ENCODE assay signal across 18 cellular contexts in the genomic region with DNA sequence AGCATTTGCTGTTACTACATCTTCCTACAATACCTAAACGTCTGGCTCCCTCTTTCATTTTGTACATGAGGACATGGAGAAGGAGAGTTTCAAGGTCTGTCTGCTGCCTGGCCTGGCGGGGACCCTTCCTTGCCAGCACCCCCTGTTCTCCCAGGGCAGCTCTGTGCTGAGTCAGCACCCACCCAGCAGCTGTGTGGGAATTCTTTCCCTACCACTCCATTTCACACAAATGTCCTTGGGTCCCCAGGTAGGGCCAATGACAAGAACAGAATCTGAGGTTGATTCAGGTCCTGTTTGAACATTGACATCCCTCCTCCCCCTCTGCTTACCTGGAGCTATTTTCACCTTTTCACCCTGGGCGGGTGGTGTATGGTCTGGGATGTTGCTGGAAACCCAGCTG.
DNase-seq lines count a peak whose midpoint lies in the region; ATAC-seq, FAIRE-seq and TF ChIP-seq lines count a peak whose summit lies in the region.
"Had no signal": no experiment of that assay in that cellular context is flagged by ENCODE, and none has a peak within 500 bp of the region (broad histone marks: within the 10 kb centered on the region; RNA-seq: fewer than 3 reads in every experiment).

No MANE protein-coding gene starts in this region.

- TF ChIP-seq EP300 in HepG2 (IDR thresholded peaks at IDR 0.05; ENCODE audit: low read depth in 2 of 2, low read length in 2 of 2) (no peak), HepG2 (CRISPR knock-in tag; IDR thresholded peaks at IDR 0.05; ENCODE audit: borderline replicate concordance) (no peak), K562 (IDR thresholded peaks at IDR 0.05; ENCODE audit: low read length) (no peak)

- TF ChIP-seq RAD21 in HepG2 (CRISPR knock-in tag; IDR thresholded peaks at IDR 0.05): no peak
- no peak for TF ChIP-seq RAD21 in K562 (CRISPR knock-in tag; conservative IDR thresholded peaks at IDR 0.05 in 1 of 2, IDR thresholded peaks at IDR 0.05 in 1 of 2)

- H2AK5ac ChIP-seq in neuronal stem cell (ENCODE audit: low read depth, low read length): no peak overlapping the region

- 0% methylated on average over 3 of the region's 3 CpGs for WGBS in HepG2 (ENCODE audit: low lambda C conversion rate)
- 27% methylated on average over 3 of the region's 3 CpGs for WGBS in right lobe of liver (ENCODE audit: insufficient coverage, low coverage, low lambda C conversion rate, missing lambda C conversion rate)
- 0% methylated on average over 3 of the region's 3 CpGs for WGBS in K562 (ENCODE audit: insufficient coverage, low coverage, missing lambda C conversion rate)
- WGBS in neuronal stem cell (ENCODE audit: extremely low coverage in 2 of 2, insufficient read length in 2 of 2, insufficient replicate concordance in 1 of 2), 2 donors: no CpG with 5 or more reads among the region's 3 CpGs

- TF ChIP-seq POLR2A in HepG2 (IDR thresholded peaks at IDR 0.05; ENCODE audit: insufficient read depth in 1 of 2, low read depth in 2 of 2, low read length in 2 of 2) (no peak), right lobe of liver (IDR thresholded peaks at IDR 0.05) (no peak), K562 (conservative IDR thresholded peaks at IDR 0.05) (no peak)

- peak overlapping the region; percentile 45 for H3K18ac ChIP-seq in neuronal stem cell (ENCODE audit: low read length)

- no peak overlapping the region for H4K8ac ChIP-seq in neuronal stem cell (ENCODE audit: low read depth, low read length)

- no peak overlapping the region for H4K91ac ChIP-seq in neuronal stem cell (ENCODE audit: low read depth, low read length, poor library complexity)

- TF ChIP-seq CTCF in HepG2 (CRISPR knock-in tag; IDR thresholded peaks at IDR 0.05) (no peak), right lobe of liver (IDR thresholded peaks at IDR 0.05) (no peak), K562 (IDR thresholded peaks at IDR 0.05 in 2 of 3, conservative IDR thresholded peaks at IDR 0.05 in 1 of 3; ENCODE audit: insufficient read depth in 2 of 3, low read depth in 1 of 3, low read length in 3 of 3) (no peak)

- no peak overlapping the region for H3K4ac ChIP-seq in neuronal stem cell (ENCODE audit: low read length)

- no peak overlapping the region for H2BK15ac ChIP-seq in neuronal stem cell (ENCODE audit: low read length)

- intact Hi-C loops in HepG2 (cut with micrococcal nuclease; ENCODE audit: unreplicated experiment) (no loop called here), right lobe of liver (cut with DNase I) (no loop called here), K562 (cut with micrococcal nuclease) (no loop called here)

- no peaks in the 10 kb centered on the region for H4K20me1 ChIP-seq in HepG2 (ENCODE audit: insufficient read depth, low read length)
- 0 out of 2 replicates have a peak, but pooled peaks cover 3% of the 10 kb centered on the region for H4K20me1 ChIP-seq in K562 (replicated peaks; ENCODE audit: control insufficient read depth, insufficient read depth, low read length)

- H3K36me3 ChIP-seq in HepG2 (replicated peaks in 1 of 2; ENCODE audit: control insufficient read depth in 1 of 2, insufficient read depth in 2 of 2, low read length in 2 of 2): no peaks in the 10 kb centered on the region
- no peaks in the 10 kb centered on the region for H3K36me3 ChIP-seq in right lobe of liver
- no peaks in the 10 kb centered on the region for H3K36me3 ChIP-seq in K562 (ENCODE audit: control insufficient read depth, insufficient read depth, low read length)
- no peaks in the 10 kb centered on the region for H3K36me3 ChIP-seq in neuronal stem cell (replicated peaks in 1 of 2; ENCODE audit: control insufficient read depth in 2 of 2, insufficient read depth in 2 of 2, low read length in 2 of 2)

- H3K23ac ChIP-seq in neuronal stem cell (ENCODE audit: low read depth, low read length, poor library complexity): no peak overlapping the region

- ATAC-seq in HepG2 (no peak), right lobe of liver (no peak), K562 (no peak), HG03571 (IDR thresholded peaks at IDR 0.05; ENCODE audit: unreplicated experiment) (no peak)
- ATAC-seq: GM12878, HCT116 had no signal

- no peaks in the 10 kb centered on the region for H3K9me1 ChIP-seq in K562 (ENCODE audit: control insufficient read depth, insufficient read depth, low read length)

- POLR2A ChIA-PET in HepG2 (lab: Yijun Ruan, JAX): no interaction called here
- POLR2A ChIA-PET in K562 (lab: Yijun Ruan, JAX): no interaction called here

- H3K79me2 ChIP-seq in HepG2 (ENCODE audit: insufficient read depth, low read length): no peaks in the 10 kb centered on the region
- H3K79me2 ChIP-seq in K562 (ENCODE audit: control insufficient read depth, insufficient read depth, low read length): no peaks in the 10 kb centered on the region

- H2AFZ ChIP-seq in HepG2 (ENCODE audit: low read length): no peak overlapping the region
- H2AFZ ChIP-seq in K562 (ENCODE audit: low read depth, low read length): no peak overlapping the region
- no peak overlapping the region for H2AFZ ChIP-seq in neuronal stem cell (ENCODE audit: low read length)

- H3K27ac ChIP-seq in HepG2 (ENCODE audit: extremely low read length, insufficient read depth, low read length) (no peak overlapping the region), right lobe of liver (no peak overlapping the region), K562 (ENCODE audit: extremely low read depth, low read depth, low read length) (no peak overlapping the region), neuronal stem cell (replicated peaks; ENCODE audit: low read length) (no peak overlapping the region)
- H3K27ac ChIP-seq: C4-2B had no signal

- DNase-seq in HepG2 (ENCODE audit: low spot score) (no peak), right lobe of liver (no peak), K562 (ENCODE audit: extremely low read depth in 1 of 4, low spot score in 3 of 4) (no peak), neuronal stem cell (ENCODE audit: low spot score) (no peak), NCI-H446 (lab: John Stamatoyannopoulos, UW) (no peak), NCI-H446 treated with DMSO at 0.1 percent for 48 hours (lab: John Stamatoyannopoulos, UW) (no peak)
- DNase-seq: 8988T; ACHN; CD4-positive, alpha-beta memory T cell; DMS79; KBM-7 had no signal

- no peak overlapping the region for H2BK120ac ChIP-seq in neuronal stem cell (ENCODE audit: low read depth, low read length)

- no peak for FAIRE-seq in HepG2 (lab: Jason Lieb, UNC)
- FAIRE-seq in K562 (lab: Jason Lieb, UNC): no peak
- FAIRE-seq: GM12878, GM18507, H54, HTR-8/SVneo had no signal

- H3K4me3 ChIP-seq in HepG2 (replicated peaks in 1 of 3; ENCODE audit: insufficient read depth in 1 of 3, low read depth in 2 of 3, low read length in 3 of 3) (no peak overlapping the region), right lobe of liver (no peak overlapping the region), K562 (no peak overlapping the region), neuronal stem cell (ENCODE audit: low read length in 2 of 2) (no peak overlapping the region)
- H3K4me3 ChIP-seq: GM12878 had no signal

- H3K14ac ChIP-seq in neuronal stem cell (ENCODE audit: low read length): no peak overlapping the region

- H3K4me2 ChIP-seq in HepG2 (ENCODE audit: low read depth, low read length) (no peak overlapping the region), K562 (ENCODE audit: insufficient read depth, low read length) (no peak overlapping the region), neuronal stem cell (ENCODE audit: insufficient read depth, low read length, poor library complexity, severe bottlenecking) (no peak overlapping the region)

- no peak overlapping the region for H2BK5ac ChIP-seq in neuronal stem cell (ENCODE audit: low read length)

- H3K79me1 ChIP-seq in neuronal stem cell (ENCODE audit: low read depth, low read length): no peaks in the 10 kb centered on the region

- BruUV-seq in HepG2 (replicated peaks; lab: Mats Ljungman, UMichigan) (no TSS peak), K562 (replicated peaks; lab: Mats Ljungman, UMichigan) (no TSS peak)

- H3K9ac ChIP-seq in HepG2 (ENCODE audit: insufficient read depth, low read depth, low read length): no peak overlapping the region
- H3K9ac ChIP-seq in K562 (ENCODE audit: insufficient read depth in 1 of 2, low read depth in 2 of 2, low read length in 2 of 2): no peak overlapping the region
- no peak overlapping the region for H3K9ac ChIP-seq in neuronal stem cell (ENCODE audit: low read depth, low read length, poor library complexity)

- H3K9me3 ChIP-seq in HepG2 (ENCODE audit: low read length) (no peaks in the 10 kb centered on the region), right lobe of liver (no peaks in the 10 kb centered on the region), K562 (replicated peaks; ENCODE audit: control insufficient read depth, insufficient read depth, low read depth, low read length) (no peaks in the 10 kb centered on the region), neuronal stem cell (replicated peaks in 1 of 2; ENCODE audit: control insufficient read depth in 2 of 2, insufficient read depth in 1 of 2, low read depth in 1 of 2, low read length in 2 of 2) (no peaks in the 10 kb centered on the region)

- H3K27me3 ChIP-seq in HepG2 (ENCODE audit: control insufficient read depth in 1 of 2, insufficient read depth in 2 of 2, low read length in 2 of 2): peaks cover 0 to 27% of the 10 kb centered on the region in 2 experiments; a peak in 2 of 5 replicates
- H3K27me3 ChIP-seq in right lobe of liver: no peaks in the 10 kb centered on the region
- H3K27me3 ChIP-seq in K562 (ENCODE audit: control insufficient read depth in 2 of 2, insufficient read depth in 2 of 2, low read length in 2 of 2): peaks cover 6 to 17% of the 10 kb centered on the region in 2 experiments; a peak in 3 of 5 replicates
- peaks cover 0 to 4% (median 0%) of the 10 kb centered on the region in 3 experiments for H3K27me3 ChIP-seq in neuronal stem cell (ENCODE audit: control insufficient read depth in 3 of 3, insufficient read depth in 3 of 3, low read depth in 1 of 3, low read length in 3 of 3)

- no peak overlapping the region for H2BK12ac ChIP-seq in neuronal stem cell (ENCODE audit: low read length)

- in situ Hi-C loops in HepG2 (cut with HindIII; ENCODE audit: extremely low pct_ligation_motif_present, low pct_unique_long_range_greater_than_20kb) (no loop called here), K562 (cut with MboI) (no loop called here)

- H3K4me1 ChIP-seq in HepG2 (ENCODE audit: insufficient read depth, low read length) (no peaks in the 10 kb centered on the region), right lobe of liver (no peaks in the 10 kb centered on the region), K562 (replicated peaks in 1 of 2; ENCODE audit: control insufficient read depth in 2 of 2, insufficient read depth in 2 of 2, low read length in 2 of 2) (no peaks in the 10 kb centered on the region), neuronal stem cell (ENCODE audit: control insufficient read depth in 2 of 2, insufficient read depth in 1 of 2, low read depth in 1 of 2, low read length in 2 of 2) (peaks cover 0 to 1% of the 10 kb centered on the region in 2 donors)

- CTCF ChIA-PET in HepG2 (lab: Yijun Ruan, JAX; ENCODE audit: low intra/inter-chr PET ratio, low total read pairs) (no interaction called here), K562 (lab: Yijun Ruan, JAX; ENCODE audit: low intra/inter-chr PET ratio) (no interaction called here)

TF ChIP-seq in HepG2, 621 proteins besides CTCF, POLR2A, EP300 and RAD21 (continues in another document):
- peak; percentile 92 for TF ChIP-seq MAFF (IDR thresholded peaks at IDR 0.05; ENCODE audit: low read depth, low read length)

TF ChIP-seq in K562, 482 proteins besides CTCF, POLR2A, EP300 and RAD21 (continues in another document):
- TF ChIP-seq MAFG (tag; conservative IDR thresholded peaks at IDR 0.05): peak; percentile 59
- no peak for TF ChIP-seq SMAD3 (CRISPR knock-in tag; conservative IDR thresholded peaks at IDR 0.05)

Comparison
In these comparisons a context has a peak if more than half of its experiments do, and no peak if none do; other contexts are left out.
1. Of the 241 proteins assayed by ChIP-seq in both HepG2 and K562: peak only in HepG2: MAFF and RFX5; only in K562: MAFG; in both: MAFK; in neither: 237.